In the genomic region with DNA sequence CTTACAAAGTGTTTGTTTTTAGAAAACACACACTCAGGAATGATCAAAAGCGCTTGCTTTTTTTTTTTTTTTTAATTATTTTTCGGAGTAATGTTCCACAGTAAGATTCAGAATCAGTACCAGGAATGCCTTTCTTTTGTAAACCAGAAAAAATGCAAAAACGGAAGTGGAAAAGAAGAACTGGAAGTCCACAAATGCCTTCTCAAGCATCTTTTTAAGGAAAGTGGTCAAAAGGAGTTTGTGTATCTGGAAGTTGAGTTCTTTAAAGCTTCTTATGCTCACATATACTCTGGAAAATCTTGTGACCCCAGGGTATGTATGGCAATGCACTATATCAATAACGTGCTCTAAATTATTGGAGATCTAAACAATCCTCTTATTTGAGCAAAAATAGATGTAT, we compare ENCODE assay signal across 16 cellular contexts.
"Had no signal": no experiment of that assay in that cellular context is flagged by ENCODE, and none has a peak within 500 bp of the region (broad histone marks: within the 10 kb centered on the region; RNA-seq: fewer than 3 reads in every experiment).

No MANE protein-coding gene starts in this region.

- H3K27ac ChIP-seq: left lung, lower lobe of right lung, neutrophil, right atrium auricular region, sigmoid colon had no signal

- DNase-seq: dorsolateral prefrontal cortex; effector CD8-positive, alpha-beta T cell; immature natural killer cell; left lung; lower lobe of right lung; mesenchymal stem cell; naive thymus-derived CD4-positive, alpha-beta T cell; posterior cingulate gyrus; sigmoid colon; small intestine; stimulated activated CD4-positive, alpha-beta T cell treated with anti-CD3 and anti-CD28 coated beads, Interleukin-12 subunit alpha, Interleukin-12 subunit beta, amount 100 ng/mL, for 4 hours; stimulated activated naive CD4-positive, alpha-beta T cell; trophoblast cell had no signal

- H3K27me3 ChIP-seq: dorsolateral prefrontal cortex, left lung, neutrophil, right atrium auricular region, sigmoid colon had no signal

- H3K4me1 Mint-ChIP-seq: immature natural killer cell; naive thymus-derived CD4-positive, alpha-beta T cell had no signal

- H3K36me3 Mint-ChIP-seq: immature natural killer cell; naive thymus-derived CD4-positive, alpha-beta T cell had no signal

- H3K4me1 ChIP-seq: left lung, right atrium auricular region, sigmoid colon had no signal

- H3K4me3 Mint-ChIP-seq: immature natural killer cell; naive thymus-derived CD4-positive, alpha-beta T cell had no signal

- H3K27ac Mint-ChIP-seq: immature natural killer cell; naive thymus-derived CD4-positive, alpha-beta T cell had no signal

- H3K9me3 ChIP-seq: left lung, lower lobe of right lung, neutrophil, right atrium auricular region, sigmoid colon had no signal

- H3K4me3 ChIP-seq: coronary artery, dorsolateral prefrontal cortex, left lung, lower lobe of right lung, right atrium auricular region, sigmoid colon had no signal

- H3K36me3 ChIP-seq: left lung, lower lobe of right lung, neutrophil, right atrium auricular region, sigmoid colon had no signal
